In the genomic region with DNA sequence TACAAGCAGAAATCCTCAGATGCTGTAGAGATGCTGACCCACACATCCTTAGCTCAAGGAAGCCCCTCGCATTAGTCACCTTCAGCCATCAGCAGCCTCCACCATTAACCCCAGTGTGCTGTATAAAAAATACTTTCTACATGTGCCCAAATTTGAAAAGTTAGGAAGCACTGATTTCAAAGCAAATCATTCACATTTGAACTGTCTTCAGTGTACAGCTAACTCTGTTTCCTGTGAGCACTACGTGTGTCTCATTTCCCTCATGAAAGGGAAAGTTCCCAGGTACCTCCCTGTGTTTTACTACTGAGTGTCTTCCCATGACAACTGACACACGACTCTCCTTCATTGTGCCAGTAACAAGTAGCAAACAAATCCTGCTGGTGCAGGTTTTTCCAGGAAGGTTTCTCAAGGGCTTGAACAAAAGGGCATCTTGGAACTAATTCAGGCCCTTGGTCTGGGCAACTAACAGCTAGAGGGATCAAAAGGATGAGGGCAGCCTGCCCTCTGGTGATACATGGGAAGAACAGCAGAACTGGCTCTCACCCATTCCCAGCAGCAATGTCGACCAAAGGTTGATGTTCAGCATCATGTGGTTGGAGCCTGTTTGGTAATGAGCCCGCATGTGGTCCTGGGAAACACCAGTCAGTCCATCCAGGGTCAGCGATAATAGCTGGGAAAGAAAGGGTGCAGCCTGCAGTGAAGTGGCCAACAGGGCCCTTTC, we compare ENCODE assay signal across 1 cellular context.
TF ChIP-seq lines count a peak whose summit lies in the region.

No MANE protein-coding gene starts in this region.

TF ChIP-seq in endothelial cell of umbilical vein, 7 proteins besides CTCF, POLR2A, EP300 and RAD21:
- TF ChIP-seq GATA2 (IDR thresholded peaks at IDR 0.05; ENCODE audit: insufficient read depth, insufficient read length, low read depth, low read length) (no peak), FOS (IDR thresholded peaks at IDR 0.05; ENCODE audit: borderline replicate concordance, insufficient read depth, low read length) (no peak), EZH2 (IDR thresholded peaks at IDR 0.05; ENCODE audit: borderline replicate concordance, low read depth, low read length, severe bottlenecking) (no peak), POLR2AphosphoS5 (IDR thresholded peaks at IDR 0.05; ENCODE audit: insufficient read depth, low read depth, low read length) (no peak), MYC (IDR thresholded peaks at IDR 0.05; ENCODE audit: low read depth, low read length) (no peak), JUN (IDR thresholded peaks at IDR 0.05; ENCODE audit: borderline replicate concordance, insufficient read depth, insufficient read length, low read depth) (no peak)
- TF ChIP-seq, protein P1, sequence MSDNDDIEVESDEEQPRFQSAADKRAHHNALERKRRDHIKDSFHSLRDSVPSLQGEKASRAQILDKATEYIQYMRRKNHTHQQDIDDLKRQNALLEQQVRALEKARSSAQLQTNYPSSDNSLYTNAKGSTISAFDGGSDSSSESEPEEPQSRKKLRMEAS (IDR thresholded peaks at IDR 0.05; ENCODE audit: insufficient read depth, insufficient read length), result no peak
